Comparison of ENCODE assay signal across 17 cellular contexts in genomic region chr3:101072299-101072698, GRCh38.
DNase-seq lines count a peak whose midpoint lies in the region; TF ChIP-seq lines count a peak whose summit lies in the region.
"Had no signal": no experiment of that assay in that cellular context is flagged by ENCODE, and none has a peak within 500 bp of the region (broad histone marks: within the 10 kb centered on the region; RNA-seq: fewer than 3 reads in every experiment).

No MANE protein-coding gene starts in this region.

- no peaks in the 10 kb centered on the region for H3K36me3 ChIP-seq in GM23248 (ENCODE audit: low read depth)
- H3K36me3 ChIP-seq in adipocyte (ENCODE audit: control insufficient read depth, insufficient read depth, low read length, severe bottlenecking), result no peaks in the 10 kb centered on the region
- H3K36me3 ChIP-seq in fibroblast of lung (ENCODE audit: control insufficient read depth, insufficient read depth, low read length), result no peaks in the 10 kb centered on the region
- H3K36me3 ChIP-seq in osteoblast (ENCODE audit: insufficient read depth, low read length), result no peaks in the 10 kb centered on the region
- no peaks in the 10 kb centered on the region for H3K36me3 ChIP-seq in vagina
- H3K36me3 ChIP-seq: esophagus muscularis mucosa, neutrophil had no signal

- H3K9me3 ChIP-seq in GM23248 (ENCODE audit: low read depth) (no peaks in the 10 kb centered on the region), adipocyte (ENCODE audit: control insufficient read depth, low read length) (no peaks in the 10 kb centered on the region), fibroblast of lung (ENCODE audit: control insufficient read depth, insufficient read depth, low read depth, low read length) (no peaks in the 10 kb centered on the region), osteoblast (ENCODE audit: low read depth, low read length) (no peaks in the 10 kb centered on the region), vagina (no peaks in the 10 kb centered on the region)
- H3K9me3 ChIP-seq: esophagus muscularis mucosa, neutrophil had no signal

- H3K4me3 ChIP-seq in GM23248 (no peak overlapping the region), adipocyte (ENCODE audit: low read length) (no peak overlapping the region), fibroblast of lung (replicated peaks in 1 of 4; ENCODE audit: control extremely low read depth in 1 of 4, insufficient read depth in 1 of 4, low read depth in 3 of 4, low read length in 4 of 4) (no peak overlapping the region), osteoblast (ENCODE audit: insufficient read depth, low read length) (no peak overlapping the region), vagina (no peak overlapping the region)
- H3K4me3 ChIP-seq: esophagus muscularis mucosa, smooth muscle cell had no signal

- H3K9ac ChIP-seq in GM23248, result no peak overlapping the region
- no peak overlapping the region for H3K9ac ChIP-seq in adipocyte (ENCODE audit: low read length)
- no peak overlapping the region for H3K9ac ChIP-seq in fibroblast of lung (ENCODE audit: insufficient read depth, low read length)

- in situ Hi-C loops in GM23248 (cut with MboI), result no loop called here

- no peak overlapping the region for H3K27ac ChIP-seq in GM23248
- H3K27ac ChIP-seq in fibroblast of lung (ENCODE audit: insufficient read depth, low read length), result no peak overlapping the region
- peak overlapping the region; percentile 6 for H3K27ac ChIP-seq in osteoblast (ENCODE audit: low read depth, low read length)
- H3K27ac ChIP-seq in vagina, result no peak overlapping the region
- H3K27ac ChIP-seq: esophagus muscularis mucosa, neutrophil had no signal

- H3F3A ChIP-seq in GM23248 (ENCODE audit: insufficient read depth), result no peaks in the 10 kb centered on the region

- H3K79me2 ChIP-seq in GM23248 (ENCODE audit: insufficient read depth), result no peaks in the 10 kb centered on the region
- no peaks in the 10 kb centered on the region for H3K79me2 ChIP-seq in fibroblast of lung (ENCODE audit: control insufficient read depth, insufficient read depth, low read length)
- no peaks in the 10 kb centered on the region for H3K79me2 ChIP-seq in osteoblast (ENCODE audit: insufficient read depth, low read length)

- DNase-seq in GM23248 (no peak), adipocyte (ENCODE audit: low read depth) (peak; percentile 42), fibroblast of lung (ENCODE audit: low read depth in 2 of 2) (peak in 1 of 2 donors; percentile 48), osteoblast (ENCODE audit: insufficient read length, low spot score, missing footprints) (no peak), iPS-NIHi11 (ENCODE audit: low spot score) (no peak), C1 segment of cervical spinal cord (lab: John Stamatoyannopoulos, UW) (no peak), iPS-NIHi7 (ENCODE audit: extremely low spot score) (no peak), vagina (ENCODE audit: extremely low spot score in 2 of 2) (no peak)
- DNase-seq: activated CD4-positive, alpha-beta T cell treated with anti-CD3 and anti-CD28 coated beads for 1 hour; AML-193; DMS 273 treated with DMSO at 0.1 percent for 48 hours; NCI-H2081; stimulated activated naive CD4-positive, alpha-beta T cell; T-helper 1 cell had no signal

- H3K9me2 ChIP-seq in GM23248 (ENCODE audit: insufficient read depth), result no peaks in the 10 kb centered on the region

- H4K20me1 ChIP-seq in GM23248 (ENCODE audit: insufficient read depth) (no peaks in the 10 kb centered on the region), fibroblast of lung (ENCODE audit: control insufficient read depth, extremely low read depth, insufficient read depth, low read length) (no peaks in the 10 kb centered on the region), osteoblast (ENCODE audit: insufficient read depth, low read length) (no peaks in the 10 kb centered on the region)

- H3K4me1 ChIP-seq in GM23248 (ENCODE audit: insufficient read depth) (peaks cover 16% of the 10 kb centered on the region), adipocyte (ENCODE audit: control insufficient read depth, insufficient read depth, low read length) (peaks cover 18% of the 10 kb centered on the region), fibroblast of lung (ENCODE audit: control insufficient read depth, extremely low read depth, insufficient read depth, low read length) (peaks cover 6% of the 10 kb centered on the region), osteoblast (ENCODE audit: insufficient read depth, low read length) (peaks cover 17% of the 10 kb centered on the region), vagina (peaks cover 21% of the 10 kb centered on the region)

- WGBS in GM23248 (ENCODE audit: low coverage in 1 of 2, low lambda C conversion rate in 2 of 2, missing lambda C conversion rate in 2 of 2), 2 experiments, result 90 to 91% methylated on average over 4 of the region's 4 CpGs

- H3K27me3 ChIP-seq in GM23248 (replicated peaks; ENCODE audit: insufficient read depth), result no peaks in the 10 kb centered on the region
- H3K27me3 ChIP-seq in adipocyte (replicated peaks; ENCODE audit: control insufficient read depth, insufficient read depth, low read length), result no peaks in the 10 kb centered on the region
- no peaks in the 10 kb centered on the region for H3K27me3 ChIP-seq in fibroblast of lung (ENCODE audit: control insufficient read depth, insufficient read depth, low read length)
- H3K27me3 ChIP-seq in osteoblast (ENCODE audit: insufficient read depth, low read length), result no peaks in the 10 kb centered on the region
- no peaks in the 10 kb centered on the region for H3K27me3 ChIP-seq in vagina
- H3K27me3 ChIP-seq: esophagus muscularis mucosa, neutrophil had no signal

- H2AFZ ChIP-seq in GM23248 (peak overlapping the region; percentile 52), fibroblast of lung (ENCODE audit: low read length) (peak overlapping the region; percentile 11), osteoblast (ENCODE audit: low read length) (peak overlapping the region; percentile 27)

- TF ChIP-seq CTCF in fibroblast of lung (conservative IDR thresholded peaks at IDR 0.05 in 1 of 2, IDR thresholded peaks at IDR 0.05 in 1 of 2; ENCODE audit: low read depth in 1 of 2, low read length in 2 of 2) (no peak), osteoblast (IDR thresholded peaks at IDR 0.05; ENCODE audit: extremely low read depth, low read depth, low read length) (no peak), vagina (IDR thresholded peaks at IDR 0.05) (no peak)

- intact Hi-C loops in vagina (cut with DNase I), result no loop called here

- H3K4me2 ChIP-seq in GM23248 (ENCODE audit: unreplicated experiment), result no peak overlapping the region
- H3K4me2 ChIP-seq in fibroblast of lung (ENCODE audit: extremely low read depth, insufficient read depth, low read length), result peak overlapping the region; percentile 36
- H3K4me2 ChIP-seq in osteoblast (ENCODE audit: insufficient read depth, low read length), result peak overlapping the region; percentile 41
- H3K4me2 ChIP-seq: smooth muscle cell had no signal

- no peak for TF ChIP-seq POLR2A in vagina (IDR thresholded peaks at IDR 0.05)
